In the genomic region with DNA sequence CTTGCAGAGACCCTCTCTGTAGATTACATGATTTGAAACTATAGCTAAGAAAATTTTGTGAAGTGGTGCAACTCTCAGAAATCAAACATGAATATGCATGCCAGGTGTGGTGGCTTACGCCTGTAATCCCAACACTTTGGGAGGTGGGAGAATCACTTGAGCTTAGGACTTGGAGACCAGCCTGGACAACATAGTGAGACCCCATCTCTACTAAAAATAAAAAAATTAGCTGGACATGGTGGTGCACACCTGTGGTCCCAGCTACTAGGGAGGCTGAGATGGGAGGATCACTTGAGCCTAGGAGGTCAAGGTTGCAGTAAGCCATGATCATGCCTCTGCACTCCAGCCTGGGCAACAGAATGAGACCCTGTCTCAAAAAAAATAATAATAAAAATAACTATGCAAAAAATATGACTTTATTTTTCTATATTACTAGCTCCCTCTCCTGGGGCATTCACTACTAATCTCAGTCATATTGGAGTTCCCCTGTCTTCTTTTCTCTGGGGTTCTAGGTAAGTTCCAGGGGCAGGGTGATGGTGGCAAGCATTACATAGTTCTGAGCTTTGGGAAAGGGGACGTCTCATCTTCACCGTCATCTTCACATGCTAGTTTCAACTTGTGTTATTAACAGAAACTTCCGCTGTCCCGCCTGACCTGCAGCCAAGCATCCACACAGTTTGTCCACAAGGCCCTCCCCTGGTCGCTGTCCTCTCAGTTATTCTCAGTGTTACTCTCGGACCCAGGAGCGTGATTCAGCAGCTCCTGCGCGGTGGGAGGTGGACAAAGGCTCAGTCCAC, we compare ENCODE assay signal across 20 cellular contexts.
DNase-seq lines count a peak whose midpoint lies in the region; ATAC-seq, FAIRE-seq and TF ChIP-seq lines count a peak whose summit lies in the region.
"Had no signal": no experiment of that assay in that cellular context is flagged by ENCODE, and none has a peak within 500 bp of the region (broad histone marks: within the 10 kb centered on the region; RNA-seq: fewer than 3 reads in every experiment).

No MANE protein-coding gene starts in this region.

- POLR2A ChIA-PET in GM12878 (lab: Charles Lee): interaction anchor here (0.6 to 1.8 kb wide), 4 partner anchors 8 to 116 kb away, joined by 3 to 7 read pairs (median 4); partner anchors contain the start of gene MBOAT2

- no peaks in the 10 kb centered on the region for H3K79me2 ChIP-seq in GM12878 (ENCODE audit: control insufficient read depth, insufficient read depth, low read length)

- peak; percentile 81 to 83; a peak in 3 of 4 replicates for TF ChIP-seq EP300 in GM12878 (IDR thresholded peaks at IDR 0.05; ENCODE audit: borderline replicate concordance in 1 of 2, control insufficient read depth in 1 of 2, low read depth in 2 of 2, low read length in 2 of 2)

- H3K4me3 ChIP-seq in GM12878 (no peak overlapping the region), heart left ventricle (no peak overlapping the region)
- H3K4me3 ChIP-seq: mucosa of descending colon, right lobe of liver, upper lobe of left lung had no signal

- H3K9ac ChIP-seq in GM12878 (ENCODE audit: control insufficient read depth, insufficient read depth, low read length): peak overlapping the region; percentile 15; the same call in 1 of the 2 replicates

- H3K4me2 ChIP-seq in GM12878 (ENCODE audit: control insufficient read depth, insufficient read depth): no peak overlapping the region

- BruUV-seq in GM12878 (replicated peaks; lab: Mats Ljungman, UMichigan): no TSS peak

- RAD21 ChIA-PET in GM12878 (lab: Charles Lee; ENCODE audit: unreplicated experiment): interaction anchor here (1.0 to 2.3 kb wide), 13 partner anchors 8 to 418 kb away, joined by 3 to 22 read pairs (median 5); partner anchors contain the start of genes ID2 and MBOAT2

- H3K4me1 ChIP-seq in GM12878 (ENCODE audit: control insufficient read depth, insufficient read depth, low read length) (peaks cover 30% of the 10 kb centered on the region), heart left ventricle (peaks cover 0 to 23% (median 8%) of the 10 kb centered on the region in 12 donors)
- H3K4me1 ChIP-seq: right lobe of liver had no signal

- H3K27me3 ChIP-seq in GM12878 (replicated peaks in 1 of 2; ENCODE audit: control insufficient read depth in 2 of 2, insufficient read depth in 2 of 2, low read length in 1 of 2) (no peaks in the 10 kb centered on the region), heart left ventricle (no peaks in the 10 kb centered on the region)
- H3K27me3 ChIP-seq: brain microvascular endothelial cell, right lobe of liver, upper lobe of left lung had no signal

- H3K27ac ChIP-seq in GM12878 (ENCODE audit: control insufficient read depth, insufficient read depth): peak overlapping the region; percentile 71
- H3K27ac ChIP-seq in heart left ventricle: no peak overlapping the region
- H3K27ac ChIP-seq: right lobe of liver, upper lobe of left lung had no signal

- WGBS in GM12878 (ENCODE audit: insufficient coverage, insufficient replicate concordance, low lambda C conversion rate, missing lambda C conversion rate): 11% methylated on average over 10 of the region's 10 CpGs
- WGBS in heart left ventricle, 4 donors: 91 to 97% (median 94%) methylated on average over 10 of the region's 10 CpGs

- no peak for TF ChIP-seq POLR2A in GM18505 (IDR thresholded peaks at IDR 0.05; ENCODE audit: borderline replicate concordance, extremely low read depth, insufficient read depth, insufficient read length)
- no peak for TF ChIP-seq POLR2A in GM12878 (IDR thresholded peaks at IDR 0.05; ENCODE audit: low read depth, low read length)
- TF ChIP-seq POLR2A in heart left ventricle (IDR thresholded peaks at IDR 0.05): no peak

- H3K36me3 ChIP-seq in GM12878 (ENCODE audit: control insufficient read depth in 2 of 2, insufficient read depth in 2 of 2, low read length in 1 of 2) (no peaks in the 10 kb centered on the region), heart left ventricle (no peaks in the 10 kb centered on the region)
- H3K36me3 ChIP-seq: brain microvascular endothelial cell, right lobe of liver, upper lobe of left lung had no signal

- SMC1A ChIA-PET in GM12878 (lab: Charles Lee; ENCODE audit: uncharacterized antibody, unreplicated experiment): interaction anchor here (0.7 to 2.0 kb wide), 24 partner anchors 8 to 612 kb away, joined by 3 to 21 read pairs (median 3); no protein-coding TSS in a partner anchor

- CTCF ChIA-PET in GM12878 (lab: Yijun Ruan, JAX): interaction anchor here (0.8 to 2.3 kb wide), 16 partner anchors 8 to 227 kb away, joined by 3 to 32 read pairs (median 3); no protein-coding TSS in a partner anchor

- TF ChIP-seq CTCF in GM12878 (IDR thresholded peaks at IDR 0.05 in 2 of 3, conservative IDR thresholded peaks at IDR 0.05 in 1 of 3; ENCODE audit: control insufficient read depth in 2 of 3, extremely low read depth in 1 of 3, insufficient read depth in 1 of 3, low read depth in 3 of 3, low read length in 3 of 3): peak in 1 of 3 experiments; percentile 6; a peak in 1 of 6 replicates
- TF ChIP-seq CTCF in heart left ventricle (IDR thresholded peaks at IDR 0.05): no peak

- peak; percentile 92 for FAIRE-seq in GM12878 (lab: Jason Lieb, UNC)

- no peaks in the 10 kb centered on the region for H4K20me1 ChIP-seq in GM12878 (ENCODE audit: control insufficient read depth, insufficient read depth)

- ATAC-seq in GM18505 (IDR thresholded peaks at IDR 0.05; ENCODE audit: unreplicated experiment): peak; percentile 39
- ATAC-seq in GM19395 (IDR thresholded peaks at IDR 0.05; ENCODE audit: unreplicated experiment): peak; percentile 52
- ATAC-seq in HG02798 (IDR thresholded peaks at IDR 0.05; ENCODE audit: poor library complexity, unreplicated experiment): peak; percentile 63
- ATAC-seq in GM12878: peak; percentile 82
- no peak for ATAC-seq in heart left ventricle
- ATAC-seq: mucosa of descending colon, right lobe of liver, WTC11 had no signal

- TF ChIP-seq RAD21 in GM12878 (IDR thresholded peaks at IDR 0.05; ENCODE audit: insufficient read depth, low read depth, low read length): peak; percentile 9; the same call in 1 of the 2 replicates

- DNase-seq in GM12878 (ENCODE audit: low read depth, low spot score): peak; percentile 68
- no peak for DNase-seq in globus pallidus (ENCODE audit: low spot score)
- DNase-seq in NCI-H2227 treated with DMSO at 0.1 percent for 48 hours (lab: John Stamatoyannopoulos, UW): no peak
- no peak for DNase-seq in stimulated activated CD4-positive, alpha-beta T cell treated with anti-CD3 and anti-CD28 coated beads, Interleukin-2, amount 100 ng/mL, for 24 hours
- no peak for DNase-seq in heart left ventricle
- DNase-seq: activated naive CD4-positive, alpha-beta T cell treated with anti-CD3 and anti-CD28 coated beads for 36 hours; GDM1; H9; hippocampal formation; mucosa of descending colon; MV-4-11; NCI-H82; stimulated activated CD4-positive, alpha-beta T cell treated with anti-CD3 and anti-CD28 coated beads, Interleukin-4, amount 100 ng/mL, for 4 hours; upper lobe of left lung had no signal

- intact Hi-C loops in GM12878 (cut with micrococcal nuclease; ENCODE audit: unreplicated experiment) (loop anchor here (2.0 kb wide), 1 partner anchor 39 kb away; no protein-coding TSS in a partner anchor), heart left ventricle (cut with DNase I) (loop anchor here in 1 of 10 donors (10.0 kb wide), 1 partner anchor 225 kb away; no protein-coding TSS in a partner anchor)

- in situ Hi-C loops in GM12878 (cut with MboI): no loop called here

- H3K9me3 ChIP-seq in GM12878 (replicated peaks; ENCODE audit: control insufficient read depth, insufficient read depth, low read length): no peaks in the 10 kb centered on the region
- H3K9me3 ChIP-seq in heart left ventricle: no peaks in the 10 kb centered on the region
- H3K9me3 ChIP-seq: mucosa of descending colon, right lobe of liver, upper lobe of left lung had no signal

- peak overlapping the region; percentile 56 for H2AFZ ChIP-seq in GM12878 (ENCODE audit: control insufficient read depth, low read depth, low read length)

TF ChIP-seq in GM12878, 131 proteins besides CTCF, POLR2A, EP300 and RAD21 (continues in another document):
- TF ChIP-seq SMARCA5 (IDR thresholded peaks at IDR 0.05): peak; percentile 57; the same call in 1 of the 2 replicates
- peak; percentile 86 for TF ChIP-seq JUNB (IDR thresholded peaks at IDR 0.05)
- TF ChIP-seq NFXL1 (IDR thresholded peaks at IDR 0.05; ENCODE audit: borderline replicate concordance): no peak
- no peak for TF ChIP-seq MAX (IDR thresholded peaks at IDR 0.05; ENCODE audit: low read depth, low read length)
- no peak for TF ChIP-seq USF1 (IDR thresholded peaks at IDR 0.05; ENCODE audit: borderline replicate concordance, extremely low read length, insufficient read depth, low read depth, low read length)
- TF ChIP-seq KAT2A (conservative IDR thresholded peaks at IDR 0.05; ENCODE audit: control insufficient read depth, low read depth, low read length): no peak
- no peak for TF ChIP-seq PAX8 (IDR thresholded peaks at IDR 0.05)
- TF ChIP-seq ZNF217 (IDR thresholded peaks at IDR 0.05): no peak
- peak; percentile 63 for TF ChIP-seq ATF7 (IDR thresholded peaks at IDR 0.05; ENCODE audit: low read depth)
- TF ChIP-seq STAT3 (IDR thresholded peaks at IDR 0.05; ENCODE audit: low read depth, low read length): no peak
- peak in 1 of 2 experiments; percentile 32; a peak in 1 of 4 replicates for TF ChIP-seq ETV6 (conservative IDR thresholded peaks at IDR 0.05 in 1 of 2, IDR thresholded peaks at IDR 0.05 in 1 of 2; ENCODE audit: borderline replicate concordance in 1 of 2, low read depth in 1 of 2)
- peak; percentile 63 for TF ChIP-seq NR2F1 (conservative IDR thresholded peaks at IDR 0.05)
- TF ChIP-seq POLR2AphosphoS2 (IDR thresholded peaks at IDR 0.05; ENCODE audit: low read depth, low read length): no peak
- peak; percentile 55; the same call in 1 of the 2 replicates for TF ChIP-seq ZBED1 (IDR thresholded peaks at IDR 0.05; ENCODE audit: borderline replicate concordance)
- no peak for TF ChIP-seq CEBPB (IDR thresholded peaks at IDR 0.05; ENCODE audit: borderline replicate concordance in 1 of 2, low read depth in 2 of 2, low read length in 2 of 2)
- no peak for TF ChIP-seq POU2F2 (IDR thresholded peaks at IDR 0.05; ENCODE audit: borderline replicate concordance, low read depth, low read length)
- TF ChIP-seq CREM (IDR thresholded peaks at IDR 0.05; ENCODE audit: low read depth): peak; percentile 60; the same call in 1 of the 2 replicates

Comparison
In these comparisons a context has a peak if more than half of its experiments do, and no peak if none do; other contexts are left out.
1. ATAC-seq: peak in GM18505 (single experiment), GM19395 (single experiment), HG02798 (single experiment) and GM12878 (single experiment); none in heart left ventricle (0 of 4).